In the genomic region with DNA sequence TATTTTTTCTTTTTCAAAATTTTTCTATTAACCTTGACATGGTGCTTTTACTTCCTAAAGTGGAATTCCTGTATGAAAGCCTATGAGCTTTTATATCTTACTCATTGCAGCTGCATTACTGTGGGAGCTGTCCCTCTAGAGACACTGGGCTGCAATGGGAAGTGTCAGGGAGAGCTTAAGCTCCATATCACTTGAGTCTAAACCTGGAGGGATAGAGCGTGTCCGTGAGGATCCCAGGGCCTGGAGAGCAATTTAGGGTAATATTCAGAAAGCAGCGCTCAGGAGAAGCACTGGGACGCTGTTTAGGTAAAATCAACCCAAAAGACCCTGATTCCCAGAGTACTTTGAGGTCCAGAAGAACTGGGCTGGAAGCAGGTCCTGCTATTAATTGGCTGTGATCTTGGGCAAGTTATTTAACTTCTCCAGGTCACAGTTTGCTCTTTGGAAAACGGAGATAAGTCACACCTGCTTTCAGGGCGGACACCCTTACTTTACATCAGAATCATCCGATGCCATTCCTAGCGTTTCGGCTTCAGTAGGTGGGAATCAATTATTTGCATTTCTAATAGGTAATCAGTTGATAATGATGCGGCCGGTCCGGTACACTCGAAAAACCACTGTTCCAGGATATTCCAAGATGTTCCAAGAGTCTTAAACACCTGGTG, we compare ENCODE assay signal across 8 cellular contexts. TPM values are rescaled to one million over a fixed set of nuclear protein-coding genes. Genes with fewer than 3 reads are reported as not detected.
DNase-seq lines count a peak whose midpoint lies in the region; ATAC-seq, FAIRE-seq and TF ChIP-seq lines count a peak whose summit lies in the region.

No MANE protein-coding gene starts in this region.

- H3K4me3 ChIP-seq in AG04449 (ENCODE audit: low read depth, low read length) (peak overlapping the region; percentile 84), mucosa of stomach (ENCODE audit: low read length) (no peak overlapping the region)

- ATAC-seq in left colon = no peak

- peaks cover 12% of the 10 kb centered on the region for H3K4me1 ChIP-seq in mucosa of stomach (ENCODE audit: control insufficient read depth, insufficient read depth, low read length)

- peak overlapping the region; percentile 4 for H3K9ac ChIP-seq in mucosa of stomach (ENCODE audit: low read length)

- H3K27me3 ChIP-seq in mucosa of stomach (ENCODE audit: control insufficient read depth, insufficient read depth, low read length) = no peaks in the 10 kb centered on the region

- H3K9me3 ChIP-seq in mucosa of stomach (ENCODE audit: control insufficient read depth, low read length) = no peaks in the 10 kb centered on the region

- POLR2A ChIA-PET in AG04449 (lab: Yijun Ruan, JAX) = no interaction called here

- H3K4me1 Mint-ChIP-seq in HFFc6 (ENCODE audit: low read depth) (peaks cover 25% of the 10 kb centered on the region), brain (peaks cover 22% of the 10 kb centered on the region)

- peak overlapping the region; percentile 75; the same call in 1 of the 2 replicates for H3K27ac Mint-ChIP-seq in HFFc6
- H3K27ac Mint-ChIP-seq in brain = peak overlapping the region; percentile 56 to 95 (median 90)

- CTCF ChIA-PET in AG04449 (lab: Yijun Ruan, JAX) = interaction anchor here (0.6 to 0.9 kb wide), 2 partner anchors 660 to 1188 kb away, joined by 3 to 4 read pairs; no protein-coding TSS in a partner anchor

- H3K9me3 Mint-ChIP-seq in HFFc6 (no peaks in the 10 kb centered on the region), brain (no peaks in the 10 kb centered on the region)

- TF ChIP-seq CTCF in AG04449 (IDR thresholded peaks at IDR 0.05; ENCODE audit: insufficient read depth, low read length, missing control alignments) (no peak), HFFc6 (IDR thresholded peaks at IDR 0.05) (no peak), brain (conservative IDR thresholded peaks at IDR 0.05) (no peak), D721Med (IDR thresholded peaks at IDR 0.05; ENCODE audit: insufficient read depth, missing control alignments) (no peak)

- intact Hi-C loops in left colon (cut with DNase I, micrococcal nuclease) = no loop called here

- H3K36me3 ChIP-seq in mucosa of stomach (ENCODE audit: control insufficient read depth, insufficient read depth, low read length) = no peaks in the 10 kb centered on the region

- peaks cover 11% of the 10 kb centered on the region for H3K36me3 Mint-ChIP-seq in HFFc6 (ENCODE audit: low read depth)
- H3K36me3 Mint-ChIP-seq in brain = peaks cover 14% of the 10 kb centered on the region

- no peaks in the 10 kb centered on the region for H3K27me3 Mint-ChIP-seq in HFFc6 (ENCODE audit: insufficient read depth)
- H3K27me3 Mint-ChIP-seq in brain = peaks cover 5% of the 10 kb centered on the region

- FAIRE-seq in D721Med (lab: Jason Lieb, UNC) = no peak

- DNase-seq in AG04449 (ENCODE audit: low read depth, low spot score) (no peak), HFFc6 (no peak), LoVo (ENCODE audit: low spot score) (no peak), pons (ENCODE audit: low spot score) (no peak), D721Med (ENCODE audit: insufficient read length, low spot score) (no peak), left colon (no peak)

- peak overlapping the region; percentile 89 for H3K4me3 Mint-ChIP-seq in HFFc6
- peak overlapping the region; percentile 91 to 94 (median 92) for H3K4me3 Mint-ChIP-seq in brain

RNA-seq across cellular contexts. Expression of a gene that starts 0.6 kb away (rescaled TPM):
- 100 to 1,000 TPM; 231 to 275 (median 239) TPM for total RNA-seq in HFFc6 (2021; fragmentation: NEBNext Ultra II Directional; extraction: Animal tissue kit (Norgen Biotek cat#: 25700))
- 404 TPM for polyA plus RNA-seq in brain (ENCODE audit: insufficient read depth, low read depth, low replicate concordance)
- 100 to 1,000 TPM; 262 to 278 TPM for total RNA-seq in left colon

RNA-seq across cellular contexts. Expression of a gene that starts 11.8 kb away (rescaled TPM):
- total RNA-seq in HFFc6 (2021; fragmentation: NEBNext Ultra II Directional; extraction: Animal tissue kit (Norgen Biotek cat#: 25700)) = not detected
- not detected for polyA plus RNA-seq in brain (ENCODE audit: insufficient read depth, low read depth, low replicate concordance)
- not detected for total RNA-seq in left colon
